10 cellular contexts compared by ENCODE assay signal in genomic region chr1:196400478-196401453, GRCh38.
A peak's percentile ranks its signal among the peaks of the same experiment; 100 is the strongest.
DNase-seq lines count a peak whose midpoint lies in the region; ATAC-seq, FAIRE-seq and TF ChIP-seq lines count a peak whose summit lies in the region.
"Had no signal": no experiment of that assay in that cellular context is flagged by ENCODE, and none has a peak within 500 bp of the region (broad histone marks: within the 10 kb centered on the region; RNA-seq: fewer than 3 reads in every experiment).

No MANE protein-coding gene starts in this region.

- no peak overlapping the region for H3K9ac ChIP-seq in astrocyte (ENCODE audit: low read length)

- no peaks in the 10 kb centered on the region for H3K27me3 ChIP-seq in astrocyte (ENCODE audit: insufficient read depth, low read length)
- no peaks in the 10 kb centered on the region for H3K27me3 ChIP-seq in right cardiac atrium (ENCODE audit: control insufficient read depth, insufficient read depth)

- WGBS in right cardiac atrium, result 53% methylated on average over 7 of the region's 7 CpGs

- no peak overlapping the region for H3K4me3 ChIP-seq in astrocyte (ENCODE audit: insufficient read depth, low read depth, low read length)
- H3K4me3 ChIP-seq in right cardiac atrium (ENCODE audit: low read length), result no peak overlapping the region

- no peak overlapping the region for H3K27ac ChIP-seq in astrocyte (ENCODE audit: low read depth, low read length)
- H3K27ac ChIP-seq in right cardiac atrium (ENCODE audit: low read length), result no peak overlapping the region

- no peaks in the 10 kb centered on the region for H3K27me3 Mint-ChIP-seq in astrocyte (ENCODE audit: low read depth, unreplicated experiment)

- no peak overlapping the region for H2AFZ ChIP-seq in astrocyte (ENCODE audit: low read depth, low read length)

- H3K4me1 ChIP-seq in astrocyte (ENCODE audit: insufficient read depth, low read length), result peaks cover 9% of the 10 kb centered on the region
- no peaks in the 10 kb centered on the region for H3K4me1 ChIP-seq in right cardiac atrium (ENCODE audit: control insufficient read depth, insufficient read depth, low read length)

- ATAC-seq in right cardiac atrium, result peak; percentile 91 to 94
- no peak for ATAC-seq in GM21390 (IDR thresholded peaks at IDR 0.05; ENCODE audit: unreplicated experiment)
- no peak for ATAC-seq in GM19455 (IDR thresholded peaks at IDR 0.05; ENCODE audit: unreplicated experiment)

- FAIRE-seq in astrocyte (lab: Jason Lieb, UNC), result no peak

- H3K4me2 ChIP-seq in astrocyte (ENCODE audit: low read length), result peak overlapping the region; percentile 56

- H3K79me2 ChIP-seq in astrocyte (ENCODE audit: insufficient read depth, low read length), result no peaks in the 10 kb centered on the region

- DNase-seq in HT-29 (ENCODE audit: low spot score), result peak; percentile 68
- peak; percentile 93 for DNase-seq in astrocyte (ENCODE audit: low read depth)
- peak; percentile 25 to 77 (median 28) for DNase-seq in right cardiac atrium
- peak; percentile 91 for DNase-seq in stromal cell of bone marrow (ENCODE audit: low read depth)
- DNase-seq in activated effector memory CD4-positive, alpha-beta T cell treated with anti-CD3 and anti-CD28 coated beads, Interleukin-2, amount 50 U/mL, for 16 hours, result no peak
- no peak for DNase-seq in nucleus accumbens (lab: John Stamatoyannopoulos, UW)
- DNase-seq: activated naive CD4-positive, alpha-beta T cell; SHP77 had no signal

- H3K9me3 Mint-ChIP-seq in astrocyte (ENCODE audit: unreplicated experiment), result no peaks in the 10 kb centered on the region

- H3K36me3 ChIP-seq in astrocyte (ENCODE audit: insufficient read depth, low read length), result no peaks in the 10 kb centered on the region

- H3K9me3 ChIP-seq in astrocyte (ENCODE audit: insufficient read depth, low read depth, low read length), result no peaks in the 10 kb centered on the region
- no peaks in the 10 kb centered on the region for H3K9me3 ChIP-seq in right cardiac atrium (ENCODE audit: control insufficient read depth, low read length)

- intact Hi-C loops in right cardiac atrium (cut with DNase I), result no loop called here

- TF ChIP-seq CTCF in astrocyte (IDR thresholded peaks at IDR 0.05; ENCODE audit: insufficient read depth, low read depth, low read length), result no peak

- no peak overlapping the region for H3K4me3 Mint-ChIP-seq in astrocyte (ENCODE audit: unreplicated experiment)

- peak overlapping the region; percentile 74 for H3K27ac Mint-ChIP-seq in astrocyte (ENCODE audit: unreplicated experiment)

- H3K4me1 Mint-ChIP-seq in astrocyte (ENCODE audit: low read depth, unreplicated experiment), result peaks cover 9% of the 10 kb centered on the region

- no peaks in the 10 kb centered on the region for H4K20me1 ChIP-seq in astrocyte (ENCODE audit: insufficient read depth, low read length)

- H3K36me3 Mint-ChIP-seq in astrocyte (ENCODE audit: low read depth, unreplicated experiment), result no peaks in the 10 kb centered on the region

Comparison
In these comparisons a context has a peak if more than half of its experiments do, and no peak if none do; other contexts are left out.
1. DNase-seq: peak in HT-29 (single experiment), astrocyte (single experiment), right cardiac atrium (3 of 3) and stromal cell of bone marrow (single experiment); none in activated effector memory CD4-positive, alpha-beta T cell treated with anti-CD3 and anti-CD28 coated beads, Interleukin-2, amount 50 U/mL, for 16 hours (single experiment) and nucleus accumbens (0 of 56).
2. ATAC-seq: peak in right cardiac atrium (2 of 2); none in GM21390 (single experiment) and GM19455 (single experiment).